ENCODE assay signal across 10 cellular contexts in the genomic region with DNA sequence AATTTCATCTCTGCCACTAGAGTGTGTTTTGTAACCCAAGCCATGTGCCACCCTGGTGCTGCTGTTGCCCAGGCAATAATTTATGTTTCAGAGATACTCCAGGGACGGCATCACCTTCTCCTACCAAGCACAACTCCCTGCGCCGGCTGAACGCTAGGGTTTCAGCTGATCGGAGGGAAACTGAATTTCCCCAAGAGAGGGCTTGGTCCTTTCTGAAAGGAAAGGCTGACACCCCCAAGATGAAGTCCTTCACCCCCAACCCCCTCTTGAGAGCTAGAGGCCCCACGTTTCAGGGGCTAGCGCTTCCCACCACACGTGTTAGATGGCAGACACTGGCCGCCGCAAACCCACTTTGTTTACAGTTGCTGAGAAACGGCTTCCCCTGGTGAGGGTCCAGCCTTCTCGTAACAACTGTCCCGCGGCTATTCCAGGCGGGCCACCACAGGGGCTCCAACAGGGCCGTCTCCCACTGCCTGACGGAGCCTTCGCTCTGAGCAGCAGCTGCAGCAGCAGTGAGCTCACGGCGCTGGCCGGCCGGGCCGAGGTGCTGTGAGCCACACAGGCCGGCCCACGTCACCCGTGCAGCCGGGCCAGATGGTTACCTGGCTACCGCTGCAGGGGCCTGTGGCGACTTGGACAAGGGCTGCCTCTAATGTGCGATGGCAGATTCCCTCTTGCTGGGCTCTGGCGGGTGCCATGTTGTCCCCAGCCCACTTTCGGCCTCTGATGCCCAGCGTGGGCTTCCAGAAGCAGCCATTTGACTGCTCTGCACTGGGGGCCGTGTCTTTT.
DNase-seq lines count a peak whose midpoint lies in the region; ATAC-seq and TF ChIP-seq lines count a peak whose summit lies in the region.
"Had no signal": no experiment of that assay in that cellular context is flagged by ENCODE, and none has a peak within 500 bp of the region (broad histone marks: within the 10 kb centered on the region; RNA-seq: fewer than 3 reads in every experiment).

No MANE protein-coding gene starts in this region.

- TF ChIP-seq CTCF in right atrium auricular region (IDR thresholded peaks at IDR 0.05) (no peak), GM10266 (IDR thresholded peaks at IDR 0.05; ENCODE audit: control insufficient read depth, insufficient read depth, low read depth, missing control alignments) (no peak)

- H3K27ac ChIP-seq in HUES6 (ENCODE audit: low read depth, low read length) (peak overlapping the region; percentile 6; the same call in 1 of the 2 replicates), right atrium auricular region (peak overlapping the region; percentile 42 to 73)

- H3K36me3 ChIP-seq in HUES6 (ENCODE audit: control insufficient read depth, insufficient read depth, low read length) (peaks cover 13% of the 10 kb centered on the region), right atrium auricular region (peaks cover 6% of the 10 kb centered on the region)

- ATAC-seq in HG02610 (IDR thresholded peaks at IDR 0.05; ENCODE audit: unreplicated experiment): no peak
- ATAC-seq in HG03175 (IDR thresholded peaks at IDR 0.05; ENCODE audit: unreplicated experiment): no peak

- peak; percentile 53 for DNase-seq in SK-N-DZ (ENCODE audit: low spot score)
- no peak for DNase-seq in right atrium auricular region (ENCODE audit: low spot score)
- no peak for DNase-seq in skeletal muscle cell (ENCODE audit: low read depth)
- DNase-seq in T-helper 2 cell: no peak
- no peak for DNase-seq in GM10266 (ENCODE audit: extremely low spot score)
- DNase-seq: activated CD4-positive, CD25-positive, alpha-beta regulatory T cell treated with anti-CD3 and anti-CD28 coated beads, Interleukin-2, amount 50 U/mL, for 72 hours; midbrain had no signal

- no peaks in the 10 kb centered on the region for H3K9me3 ChIP-seq in HUES6 (ENCODE audit: control insufficient read depth, insufficient read depth, low read depth, low read length)
- no peaks in the 10 kb centered on the region for H3K9me3 ChIP-seq in right atrium auricular region

- no peak overlapping the region for H3K4me3 ChIP-seq in HUES6 (ENCODE audit: low read depth, low read length)
- H3K4me3 ChIP-seq in right atrium auricular region: no peak overlapping the region
- peak overlapping the region; percentile 12 for H3K4me3 ChIP-seq in skeletal muscle cell (ENCODE audit: low read depth, low read length)

- peaks cover 19% of the 10 kb centered on the region for H3K4me1 ChIP-seq in HUES6 (ENCODE audit: control insufficient read depth, insufficient read depth, low read length)
- H3K4me1 ChIP-seq in right atrium auricular region: peaks cover 0 to 32% of the 10 kb centered on the region in 2 donors

- H3K9ac ChIP-seq in HUES6 (ENCODE audit: low read length): no peak overlapping the region

- H3K27me3 ChIP-seq in HUES6 (ENCODE audit: control insufficient read depth, insufficient read depth, low read length): no peaks in the 10 kb centered on the region
- no peaks in the 10 kb centered on the region for H3K27me3 ChIP-seq in right atrium auricular region
